Comparison of ENCODE assay signal across 1 cellular context in genomic region chr3:110732420-110732819, GRCh38.
TF ChIP-seq lines count a peak whose summit lies in the region.

No MANE protein-coding gene starts in this region.

TF ChIP-seq in HepG2, 621 proteins besides CTCF, POLR2A, EP300 and RAD21 (continued from another document):
- no peak for TF ChIP-seq AHDC1 (CRISPR knock-in tag; IDR thresholded peaks at IDR 0.05; ENCODE audit: borderline replicate concordance)
- no peak for TF ChIP-seq ARID4A (CRISPR knock-in tag; IDR thresholded peaks at IDR 0.05; ENCODE audit: borderline replicate concordance)
